In the genomic region with DNA sequence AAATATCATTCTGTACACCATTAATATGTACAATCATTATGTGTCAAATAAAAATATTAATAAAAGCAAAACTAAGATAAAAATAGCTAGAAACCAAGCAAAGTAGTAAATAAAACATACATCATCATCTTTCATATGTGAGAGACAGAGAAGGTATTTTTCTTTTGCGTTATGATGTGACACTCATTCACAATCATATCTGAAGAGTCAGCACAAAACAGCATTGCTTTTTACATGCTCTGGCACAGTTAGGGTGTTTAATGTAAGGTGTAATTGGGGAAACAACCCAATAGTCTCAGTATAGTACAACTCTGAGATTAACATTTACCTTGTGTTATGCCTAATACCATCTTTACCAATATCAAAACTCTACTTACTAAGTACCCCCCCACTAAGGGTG, we compare ENCODE assay signal across 6 cellular contexts.
"Had no signal": no experiment of that assay in that cellular context is flagged by ENCODE, and none has a peak within 500 bp of the region (broad histone marks: within the 10 kb centered on the region; RNA-seq: fewer than 3 reads in every experiment).

No MANE protein-coding gene starts in this region.

- H3K27ac ChIP-seq: HL-60, KMS-11 had no signal

- H3K4me2 ChIP-seq: KMS-11 had no signal

- FAIRE-seq: HTR-8/SVneo had no signal

- H3K9ac ChIP-seq: KMS-11 had no signal

- DNase-seq: IMR-90, KBM-7, KG1 had no signal
